ENCODE assay signal across 16 cellular contexts in genomic region chr5:609506-609905, GRCh38. TPM values are rescaled to one million over a fixed set of nuclear protein-coding genes. Genes with fewer than 3 reads are reported as not detected.
DNase-seq lines count a peak whose midpoint lies in the region; ATAC-seq and TF ChIP-seq lines count a peak whose summit lies in the region.
"Had no signal": no experiment of that assay in that cellular context is flagged by ENCODE, and none has a peak within 500 bp of the region (broad histone marks: within the 10 kb centered on the region; RNA-seq: fewer than 3 reads in every experiment).

No MANE protein-coding gene starts in this region.

- peak; percentile 57 for DNase-seq in activated CD4-positive, alpha-beta T cell treated with anti-CD3 and anti-CD28 coated beads, Interleukin-2, amount 10 ng/mL, durations not matched to agents 24 days and 14 days
- DNase-seq in activated CD4-positive, alpha-beta T cell treated with anti-CD3 and anti-CD28 coated beads for 48 hours: no peak
- DNase-seq in neural crest cell (ENCODE audit: low read depth, low spot score): no peak
- peak; percentile 48 for DNase-seq in sigmoid colon
- no peak for DNase-seq in stimulated activated CD4-positive, alpha-beta T cell treated with anti-CD3 and anti-CD28 coated beads, Interleukin-12 subunit alpha, Interleukin-12 subunit beta, amount 100 ng/mL, for 4 hours
- DNase-seq: COR-L47, DND-41, GDM1, H7 had no signal

- peaks cover 8% of the 10 kb centered on the region for H3K36me3 Mint-ChIP-seq in activated CD4-positive, alpha-beta T cell treated with anti-CD3 and anti-CD28 coated beads, Interleukin-2, amount 10 ng/mL, durations not matched to agents 24 days and 14 days (ENCODE audit: low read depth)
- H3K36me3 Mint-ChIP-seq in neural crest cell (ENCODE audit: low read depth): peaks cover 5% of the 10 kb centered on the region
- H3K36me3 Mint-ChIP-seq: CD14-positive monocyte had no signal

- peaks cover 36% of the 10 kb centered on the region for H3K4me1 Mint-ChIP-seq in activated CD4-positive, alpha-beta T cell treated with anti-CD3 and anti-CD28 coated beads, Interleukin-2, amount 10 ng/mL, durations not matched to agents 24 days and 14 days
- H3K4me1 Mint-ChIP-seq in neural crest cell: peaks cover 19% of the 10 kb centered on the region

- no peaks in the 10 kb centered on the region for H3K36me3 ChIP-seq in sigmoid colon

- intact Hi-C loops in activated CD4-positive, alpha-beta T cell treated with anti-CD3 and anti-CD28 coated beads, Interleukin-2, amount 10 ng/mL, durations not matched to agents 24 days and 14 days (cut with micrococcal nuclease): no loop called here
- intact Hi-C loops in sigmoid colon (cut with DNase I): no loop called here

- no peak for TF ChIP-seq EP300 in sigmoid colon (IDR thresholded peaks at IDR 0.05)

- H3K27me3 Mint-ChIP-seq in activated CD4-positive, alpha-beta T cell treated with anti-CD3 and anti-CD28 coated beads, Interleukin-2, amount 10 ng/mL, durations not matched to agents 24 days and 14 days: peaks cover 7% of the 10 kb centered on the region
- H3K27me3 Mint-ChIP-seq in neural crest cell (ENCODE audit: low read depth): no peaks in the 10 kb centered on the region

- H3K4me3 ChIP-seq in sigmoid colon: no peak overlapping the region
- H3K4me3 ChIP-seq: GM23338 had no signal

- TF ChIP-seq CTCF in VCaP (conservative IDR thresholded peaks at IDR 0.05) (no peak), neural crest cell (conservative IDR thresholded peaks at IDR 0.05) (no peak), sigmoid colon (IDR thresholded peaks at IDR 0.05) (no peak)

- no peak for ATAC-seq in GM19023 (IDR thresholded peaks at IDR 0.05; ENCODE audit: unreplicated experiment)
- no peak for ATAC-seq in HG02938 (IDR thresholded peaks at IDR 0.05; ENCODE audit: unreplicated experiment)
- ATAC-seq: CD8-positive, alpha-beta T cell; GM23338 had no signal

- H3K27me3 ChIP-seq in sigmoid colon: peaks cover 0 to 19% (median 0%) of the 10 kb centered on the region in 3 donors

- no peaks in the 10 kb centered on the region for H3K9me3 ChIP-seq in sigmoid colon

- no peaks in the 10 kb centered on the region for H3K9me3 Mint-ChIP-seq in activated CD4-positive, alpha-beta T cell treated with anti-CD3 and anti-CD28 coated beads, Interleukin-2, amount 10 ng/mL, durations not matched to agents 24 days and 14 days
- no peaks in the 10 kb centered on the region for H3K9me3 Mint-ChIP-seq in neural crest cell
- H3K9me3 Mint-ChIP-seq: CD8-positive, alpha-beta T cell had no signal

- no peak overlapping the region for H3K4me3 Mint-ChIP-seq in activated CD4-positive, alpha-beta T cell treated with anti-CD3 and anti-CD28 coated beads, Interleukin-2, amount 10 ng/mL, durations not matched to agents 24 days and 14 days
- peak overlapping the region; percentile 64 for H3K4me3 Mint-ChIP-seq in neural crest cell
- H3K4me3 Mint-ChIP-seq: CD8-positive, alpha-beta T cell; GM23338 had no signal

- WGBS in sigmoid colon, 2 donors: 85 to 87% methylated on average over 5 of the region's 5 CpGs

- TF ChIP-seq POLR2A in sigmoid colon (IDR thresholded peaks at IDR 0.05): no peak

- peaks cover 0 to 18% (median 10%) of the 10 kb centered on the region in 4 donors for H3K4me1 ChIP-seq in sigmoid colon

- H3K27ac ChIP-seq in VCaP (peak overlapping the region; percentile 29; the same call in 1 of the 2 replicates), sigmoid colon (no peak overlapping the region)
- H3K27ac ChIP-seq: 22Rv1 had no signal

- H3K27ac Mint-ChIP-seq in activated CD4-positive, alpha-beta T cell treated with anti-CD3 and anti-CD28 coated beads, Interleukin-2, amount 10 ng/mL, durations not matched to agents 24 days and 14 days: no peak overlapping the region
- no peak overlapping the region for H3K27ac Mint-ChIP-seq in neural crest cell (ENCODE audit: unreplicated experiment)
- H3K27ac Mint-ChIP-seq: CD14-positive monocyte; CD8-positive, alpha-beta T cell; GM23338 had no signal

RNA-seq across cellular contexts. Expression of gene CEP72, which starts 2.6 kb away (rescaled TPM):
- total RNA-seq in activated CD4-positive, alpha-beta T cell treated with anti-CD3 and anti-CD28 coated beads, Interleukin-2, amount 10 ng/mL, durations not matched to agents 24 days and 14 days: 33.2 and 36.0 TPM in 2 replicates
- total RNA-seq in neural crest cell (27.2 and 29.4 TPM in 2 replicates), sigmoid colon (1 to 10 TPM in 2 of 4 donors, under 1 TPM in 2; 0.36 to 5.0 (median 1.4) TPM)
- polyA plus RNA-seq in sigmoid colon: 1 to 10 TPM in 2 of 3 donors, under 1 TPM in 1; 0.60 to 7.1 (median 1.6) TPM

Comparison
In these comparisons a context has a peak if more than half of its experiments do, and no peak if none do; other contexts are left out.
1. DNase-seq: peak in activated CD4-positive, alpha-beta T cell treated with anti-CD3 and anti-CD28 coated beads, Interleukin-2, amount 10 ng/mL, durations not matched to agents 24 days and 14 days (single experiment) and sigmoid colon (single experiment); none in activated CD4-positive, alpha-beta T cell treated with anti-CD3 and anti-CD28 coated beads for 48 hours (single experiment), neural crest cell (single experiment) and stimulated activated CD4-positive, alpha-beta T cell treated with anti-CD3 and anti-CD28 coated beads, Interleukin-12 subunit alpha, Interleukin-12 subunit beta, amount 100 ng/mL, for 4 hours (single experiment).